ENCODE assay signal across 8 cellular contexts in genomic region chr2:231714639-231715498, GRCh38. TPM values are rescaled to one million over a fixed set of nuclear protein-coding genes. Genes with fewer than 3 reads are reported as not detected.
DNase-seq lines count a peak whose midpoint lies in the region; ATAC-seq lines count a peak whose summit lies in the region.

No MANE protein-coding gene starts in this region.

- no peak overlapping the region for H3K14ac ChIP-seq in trophoblast cell (ENCODE audit: low read length)

- WGBS in trophoblast cell (ENCODE audit: extremely low coverage, insufficient coverage, insufficient read length): no CpG with 5 or more reads among the region's 17 CpGs

- H3K4ac ChIP-seq in trophoblast cell (ENCODE audit: low read depth, low read length): no peak overlapping the region

- H4K8ac ChIP-seq in trophoblast cell (ENCODE audit: low read depth, low read length): no peak overlapping the region

- no peak for ATAC-seq in HG02981 (IDR thresholded peaks at IDR 0.05; ENCODE audit: unreplicated experiment)

- H2BK5ac ChIP-seq in trophoblast cell (ENCODE audit: low read depth, low read length, poor library complexity): no peak overlapping the region

- H2AFZ ChIP-seq in trophoblast cell (ENCODE audit: insufficient read depth, low read length, poor library complexity): no peak overlapping the region

- no peak overlapping the region for H2BK120ac ChIP-seq in trophoblast cell (ENCODE audit: insufficient read depth, low read length, poor library complexity)

- H3K79me1 ChIP-seq in trophoblast cell (ENCODE audit: low read length): peaks cover 8% of the 10 kb centered on the region

- no peak overlapping the region for H2BK12ac ChIP-seq in trophoblast cell (ENCODE audit: low read length)

- H4K12ac ChIP-seq in trophoblast cell (ENCODE audit: low read depth, low read length): no peak overlapping the region

- no peak overlapping the region for H3K9ac ChIP-seq in trophoblast cell (ENCODE audit: low read length)

- H2AK5ac ChIP-seq in trophoblast cell (ENCODE audit: low read length): no peak overlapping the region

- no peak overlapping the region for H4K91ac ChIP-seq in trophoblast cell (ENCODE audit: low read depth, low read length)

- H3K4me3 ChIP-seq in trophoblast cell (ENCODE audit: low read depth, low read length): no peak overlapping the region

- H3K18ac ChIP-seq in trophoblast cell (ENCODE audit: low read length): no peak overlapping the region

- H3K9me3 ChIP-seq in trophoblast cell (ENCODE audit: insufficient read depth, low read depth, low read length): no peaks in the 10 kb centered on the region

- H3K79me2 ChIP-seq in trophoblast cell (ENCODE audit: control insufficient read depth, insufficient read depth, low read length, poor library complexity): peaks cover 13% of the 10 kb centered on the region

- H3K36me3 ChIP-seq in trophoblast cell (ENCODE audit: control insufficient read depth in 1 of 2, insufficient read depth in 2 of 2, low read length in 2 of 2): peaks cover 28 to 31% of the 10 kb centered on the region in 2 experiments

- H3K27me3 ChIP-seq in trophoblast cell (ENCODE audit: insufficient read depth, low read length): no peaks in the 10 kb centered on the region

- H3K23ac ChIP-seq in trophoblast cell (ENCODE audit: low read length): no peak overlapping the region

- peak overlapping the region; percentile 13 for H3K27ac ChIP-seq in trophoblast cell (ENCODE audit: low read depth, low read length)

- peaks cover 16 to 27% of the 10 kb centered on the region in 2 experiments for H3K4me1 ChIP-seq in trophoblast cell (ENCODE audit: control insufficient read depth in 1 of 2, insufficient read depth in 2 of 2, low read length in 2 of 2)

- DNase-seq in DMS153 (lab: John Stamatoyannopoulos, UW) (peak; percentile 64), HuH-7 (ENCODE audit: low spot score) (peak; percentile 74), RPMI8226 (peak; percentile 74), germinal center (ENCODE audit: low spot score) (peak; percentile 57), trophoblast cell (peak; percentile 95 to 99), ureter (ENCODE audit: low spot score) (peak; percentile 76)
- peak; percentile 72 for DNase-seq in activated T-helper 9 cell treated with anti-CD3 and anti-CD28 coated beads, Interleukin-2, amount 50 U/mL, for 16 hours (ENCODE audit: low read depth)

- no peak overlapping the region for H3K4me2 ChIP-seq in trophoblast cell (ENCODE audit: low read length)

RNA-seq across cellular contexts. Expression of gene PTMA, which starts 6.5 kb away (rescaled TPM):
- polyA plus RNA-seq in trophoblast cell (2013): 1,343 and 1,403 TPM in 2 replicates
- total RNA-seq in ureter: 1,016 TPM
